8 cellular contexts compared by ENCODE assay signal in the genomic region with DNA sequence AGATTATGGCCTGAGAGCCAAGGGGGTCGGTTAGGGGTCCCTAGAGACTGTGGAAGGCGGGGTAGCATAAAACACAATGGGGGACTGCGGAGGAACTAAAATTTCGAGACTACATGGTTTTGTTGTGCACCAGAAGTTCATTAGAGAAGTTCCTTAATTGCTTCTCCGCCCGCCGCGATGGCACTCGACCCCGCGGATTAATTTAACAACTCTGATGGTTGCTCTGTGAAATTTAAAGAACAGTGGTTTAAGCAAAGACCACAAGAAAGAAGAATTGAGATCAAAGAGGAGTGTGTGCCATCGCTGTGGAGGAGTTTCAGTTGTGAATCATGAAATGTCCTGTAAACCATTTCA. TPM values are rescaled to one million over a fixed set of nuclear protein-coding genes. Genes with fewer than 3 reads are reported as not detected.
DNase-seq lines count a peak whose midpoint lies in the region; ATAC-seq, FAIRE-seq and TF ChIP-seq lines count a peak whose summit lies in the region.

No MANE protein-coding gene starts in this region.

- H3K9me2 ChIP-seq in MM.1S (replicated peaks; ENCODE audit: insufficient read depth, low read length) = no peaks in the 10 kb centered on the region

- peaks cover 19 to 51% (median 28%) of the 10 kb centered on the region in 4 donors for H3K4me1 Mint-ChIP-seq in CD4-positive, alpha-beta memory T cell
- peaks cover 22% of the 10 kb centered on the region for H3K4me1 Mint-ChIP-seq in activated naive CD8-positive, alpha-beta T cell treated with anti-CD3 and anti-CD28 coated beads, Interleukin-2, amount 10 ng/mL, durations not matched to agents 7 days and 5 days

- intact Hi-C loops in CD4-positive, alpha-beta memory T cell (cut with micrococcal nuclease) = loop anchor here (1.0 to 5.0 kb wide), 4 partner anchors 108 to 1022 kb away; partner anchors contain the start of gene CALM1

- no peak for TF ChIP-seq CTCF in MM.1S (IDR thresholded peaks at IDR 0.05; ENCODE audit: low read length)

- peaks cover 19 to 32% of the 10 kb centered on the region in 2 donors for H3K36me3 Mint-ChIP-seq in CD4-positive, alpha-beta memory T cell
- peaks cover 23% of the 10 kb centered on the region for H3K36me3 Mint-ChIP-seq in activated naive CD8-positive, alpha-beta T cell treated with anti-CD3 and anti-CD28 coated beads, Interleukin-2, amount 10 ng/mL, durations not matched to agents 7 days and 5 days

- peak overlapping the region in 1 of 2 donors; percentile 46 for H3K4me3 ChIP-seq in CD4-positive, alpha-beta memory T cell (ENCODE audit: low read length in 2 of 2)
- H3K4me3 ChIP-seq in MM.1S (ENCODE audit: low read length) (peak overlapping the region; percentile 55), neuronal stem cell (ENCODE audit: low read length in 2 of 2) (no peak overlapping the region)

- no peak overlapping the region for H3K4ac ChIP-seq in neuronal stem cell (ENCODE audit: low read length)

- H3K14ac ChIP-seq in neuronal stem cell (ENCODE audit: low read length) = no peak overlapping the region

- H4K20me1 ChIP-seq in MM.1S (ENCODE audit: insufficient read depth, low read length) = no peaks in the 10 kb centered on the region

- peaks cover 2% of the 10 kb centered on the region for H3K79me1 ChIP-seq in neuronal stem cell (ENCODE audit: low read depth, low read length)

- no peak overlapping the region for H4K91ac ChIP-seq in neuronal stem cell (ENCODE audit: low read depth, low read length, poor library complexity)

- H2BK5ac ChIP-seq in neuronal stem cell (ENCODE audit: low read length) = no peak overlapping the region

- H3K9me3 Mint-ChIP-seq in CD4-positive, alpha-beta memory T cell = no peaks in the 10 kb centered on the region
- H3K9me3 Mint-ChIP-seq in activated naive CD8-positive, alpha-beta T cell treated with anti-CD3 and anti-CD28 coated beads, Interleukin-2, amount 10 ng/mL, durations not matched to agents 7 days and 5 days = no peaks in the 10 kb centered on the region

- POLR2A ChIA-PET in CD4-positive, alpha-beta memory T cell (lab: Charles Lee; ENCODE audit: partially characterized antibody) = interaction anchor here (1.1 to 12.6 kb wide), 10 partner anchors 10 to 356 kb away, joined by 3 to 520 read pairs (median 64); partner anchors contain the start of gene GPR68
- POLR2A ChIA-PET in activated naive CD8-positive, alpha-beta T cell treated with anti-CD3 and anti-CD28 coated beads, Interleukin-2, amount 10 ng/mL, durations not matched to agents 7 days and 5 days (lab: Charles Lee) = interaction anchor here (0.8 to 9.2 kb wide), 8 partner anchors 10 to 174 kb away, joined by 5 to 139 read pairs (median 41); partner anchors contain the start of gene GPR68

- CTCF ChIA-PET in CD4-positive, alpha-beta memory T cell (lab: Charles Lee; ENCODE audit: partially characterized antibody) = interaction anchor here (0.9 to 20.7 kb wide), 16 partner anchors 8 to 175 kb away, joined by 3 to 522 read pairs (median 6); partner anchors contain the start of gene GPR68

- peaks cover 0 to 1% of the 10 kb centered on the region in 2 donors for H3K27me3 Mint-ChIP-seq in CD4-positive, alpha-beta memory T cell
- H3K27me3 Mint-ChIP-seq in activated naive CD8-positive, alpha-beta T cell treated with anti-CD3 and anti-CD28 coated beads, Interleukin-2, amount 10 ng/mL, durations not matched to agents 7 days and 5 days = peaks cover 2% of the 10 kb centered on the region

- H3K18ac ChIP-seq in neuronal stem cell (ENCODE audit: low read length) = no peak overlapping the region

- peak overlapping the region; percentile 73 for H3K4me2 ChIP-seq in MM.1S (ENCODE audit: low read depth, low read length)
- no peak overlapping the region for H3K4me2 ChIP-seq in neuronal stem cell (ENCODE audit: insufficient read depth, low read length, poor library complexity, severe bottlenecking)

- peak overlapping the region; percentile 76 to 95 (median 84) for H3K4me3 Mint-ChIP-seq in CD4-positive, alpha-beta memory T cell
- H3K4me3 Mint-ChIP-seq in activated naive CD8-positive, alpha-beta T cell treated with anti-CD3 and anti-CD28 coated beads, Interleukin-2, amount 10 ng/mL, durations not matched to agents 7 days and 5 days = peak overlapping the region; percentile 81

- H2BK15ac ChIP-seq in neuronal stem cell (ENCODE audit: low read length) = no peak overlapping the region

- H3K27ac ChIP-seq in CD4-positive, alpha-beta memory T cell (ENCODE audit: low read depth, low read length) = peak overlapping the region; percentile 67
- H3K27ac ChIP-seq in MM.1S (ENCODE audit: low read length) = peak overlapping the region; percentile 80; the same call in 1 of the 2 replicates
- H3K27ac ChIP-seq in neuronal stem cell (replicated peaks; ENCODE audit: low read length) = no peak overlapping the region

- H2AFZ ChIP-seq in MM.1S (ENCODE audit: low read length) (peak overlapping the region; percentile 26), neuronal stem cell (ENCODE audit: low read length) (peak overlapping the region; percentile 98)

- no peaks in the 10 kb centered on the region for H3K9me3 ChIP-seq in CD4-positive, alpha-beta memory T cell (ENCODE audit: control insufficient read depth in 1 of 2, low read length in 2 of 2)
- H3K9me3 ChIP-seq in MM.1S (replicated peaks; ENCODE audit: insufficient read depth, low read length) (no peaks in the 10 kb centered on the region), neuronal stem cell (replicated peaks in 1 of 2; ENCODE audit: control insufficient read depth in 2 of 2, insufficient read depth in 1 of 2, low read depth in 1 of 2, low read length in 2 of 2) (no peaks in the 10 kb centered on the region)

- H2BK12ac ChIP-seq in neuronal stem cell (ENCODE audit: low read length) = no peak overlapping the region

- peaks cover 37% of the 10 kb centered on the region for H3F3A ChIP-seq in MM.1S (ENCODE audit: insufficient read depth, low read length)

- H3K4me1 ChIP-seq in CD4-positive, alpha-beta memory T cell (ENCODE audit: insufficient read depth, low read length) = peaks cover 27% of the 10 kb centered on the region
- H3K4me1 ChIP-seq in MM.1S (ENCODE audit: low read length) (peaks cover 7% of the 10 kb centered on the region; the same call in 1 of the 2 replicates), neuronal stem cell (ENCODE audit: control insufficient read depth in 2 of 2, insufficient read depth in 1 of 2, low read depth in 1 of 2, low read length in 2 of 2) (peaks cover 16 to 21% of the 10 kb centered on the region in 2 donors)

- H4K8ac ChIP-seq in neuronal stem cell (ENCODE audit: low read depth, low read length) = no peak overlapping the region

- H3K27me3 ChIP-seq in CD4-positive, alpha-beta memory T cell (ENCODE audit: insufficient read depth, low read length) = no peaks in the 10 kb centered on the region
- no peaks in the 10 kb centered on the region for H3K27me3 ChIP-seq in MM.1S (replicated peaks; ENCODE audit: insufficient read depth, low read length)
- no peaks in the 10 kb centered on the region for H3K27me3 ChIP-seq in neuronal stem cell (ENCODE audit: control insufficient read depth in 3 of 3, insufficient read depth in 3 of 3, low read depth in 1 of 3, low read length in 3 of 3)

- FAIRE-seq in HTR-8/SVneo (lab: Jason Lieb, UNC) = no peak

- peak overlapping the region; percentile 90 to 100 (median 95) for H3K27ac Mint-ChIP-seq in CD4-positive, alpha-beta memory T cell
- H3K27ac Mint-ChIP-seq in activated naive CD8-positive, alpha-beta T cell treated with anti-CD3 and anti-CD28 coated beads, Interleukin-2, amount 10 ng/mL, durations not matched to agents 7 days and 5 days = peak overlapping the region; percentile 65

- no peak overlapping the region for H2AK5ac ChIP-seq in neuronal stem cell (ENCODE audit: low read depth, low read length)

- no peak overlapping the region for H3K23ac ChIP-seq in neuronal stem cell (ENCODE audit: low read depth, low read length, poor library complexity)

- peak; percentile 81 to 87 (median 83) for DNase-seq in CD4-positive, alpha-beta memory T cell
- DNase-seq in MM.1S (no peak), neuronal stem cell (ENCODE audit: low spot score) (no peak), HTR-8/SVneo (ENCODE audit: insufficient read length, low spot score) (no peak), H4 (ENCODE audit: low spot score) (no peak)
- no peak for DNase-seq in activated naive CD8-positive, alpha-beta T cell treated with anti-CD3 and anti-CD28 coated beads, Interleukin-2, amount 10 ng/mL, durations not matched to agents 7 days and 5 days

- WGBS in neuronal stem cell (ENCODE audit: extremely low coverage in 2 of 2, insufficient read length in 2 of 2, insufficient replicate concordance in 1 of 2), 2 donors = no CpG with 5 or more reads among the region's 12 CpGs

- peaks cover 32% of the 10 kb centered on the region for H3K79me2 ChIP-seq in MM.1S (ENCODE audit: low read length)

- no peak overlapping the region for H2BK120ac ChIP-seq in neuronal stem cell (ENCODE audit: low read depth, low read length)

- no peaks in the 10 kb centered on the region for H3K36me3 ChIP-seq in CD4-positive, alpha-beta memory T cell (ENCODE audit: insufficient read depth, low read length)
- no peaks in the 10 kb centered on the region for H3K36me3 ChIP-seq in MM.1S (replicated peaks; ENCODE audit: insufficient read depth, low read length)
- peaks cover 0 to 4% of the 10 kb centered on the region in 2 donors for H3K36me3 ChIP-seq in neuronal stem cell (replicated peaks in 1 of 2; ENCODE audit: control insufficient read depth in 2 of 2, insufficient read depth in 2 of 2, low read length in 2 of 2)

- H3K9ac ChIP-seq in MM.1S (ENCODE audit: low read length) (peak overlapping the region; percentile 81; the same call in 1 of the 2 replicates), neuronal stem cell (ENCODE audit: low read depth, low read length, poor library complexity) (no peak overlapping the region)

- ATAC-seq in activated naive CD8-positive, alpha-beta T cell treated with anti-CD3 and anti-CD28 coated beads, Interleukin-2, amount 10 ng/mL, durations not matched to agents 7 days and 5 days (ENCODE audit: low read depth) = no peak
- no peak for ATAC-seq in GM21367 (IDR thresholded peaks at IDR 0.05; ENCODE audit: unreplicated experiment)
- no peak for ATAC-seq in GM21737 (IDR thresholded peaks at IDR 0.05; ENCODE audit: unreplicated experiment)

RNA-seq across cellular contexts. Expression of gene CCDC88C, which starts 1.4 kb away (rescaled TPM):
- 100 to 1,000 TPM; 272 to 293 TPM for total RNA-seq in CD4-positive, alpha-beta memory T cell
- polyA plus RNA-seq in CD4-positive, alpha-beta memory T cell = 10 to 100 TPM; 17.1 to 51.1 TPM
- total RNA-seq in activated naive CD8-positive, alpha-beta T cell treated with anti-CD3 and anti-CD28 coated beads, Interleukin-2, amount 10 ng/mL, durations not matched to agents 7 days and 5 days = 100 to 1,000 TPM; 206 to 209 TPM
- polyA plus RNA-seq in neuronal stem cell (2013, experiment 1 of 2) = 18.8 TPM
- polyA plus RNA-seq in neuronal stem cell (2013, experiment 2 of 2) = 18.5 TPM
- total RNA-seq in H4 (2014; rRNA removed; shearing (Covaris generic)) = 2.3 and 2.4 TPM in 2 replicates

Comparison
In these comparisons a context has a peak if more than half of its experiments do, and no peak if none do; other contexts are left out.
1. DNase-seq: peak in CD4-positive, alpha-beta memory T cell (5 of 5); none in MM.1S (single experiment), activated naive CD8-positive, alpha-beta T cell treated with anti-CD3 and anti-CD28 coated beads, Interleukin-2, amount 10 ng/mL, durations not matched to agents 7 days and 5 days (single experiment), neuronal stem cell (single experiment), HTR-8/SVneo (single experiment) and H4 (single experiment).
2. RNA of gene CCDC88C, which starts 1.4 kb away (total RNA-seq): 272 to 293 TPM in CD4-positive, alpha-beta memory T cell and 206 to 209 TPM in activated naive CD8-positive, alpha-beta T cell treated with anti-CD3 and anti-CD28 coated beads, Interleukin-2, amount 10 ng/mL, durations not matched to agents 7 days and 5 days; 2.3 to 2.4 TPM in H4; every median in the first group is over 10 times any median in the second.